In the genomic region with DNA sequence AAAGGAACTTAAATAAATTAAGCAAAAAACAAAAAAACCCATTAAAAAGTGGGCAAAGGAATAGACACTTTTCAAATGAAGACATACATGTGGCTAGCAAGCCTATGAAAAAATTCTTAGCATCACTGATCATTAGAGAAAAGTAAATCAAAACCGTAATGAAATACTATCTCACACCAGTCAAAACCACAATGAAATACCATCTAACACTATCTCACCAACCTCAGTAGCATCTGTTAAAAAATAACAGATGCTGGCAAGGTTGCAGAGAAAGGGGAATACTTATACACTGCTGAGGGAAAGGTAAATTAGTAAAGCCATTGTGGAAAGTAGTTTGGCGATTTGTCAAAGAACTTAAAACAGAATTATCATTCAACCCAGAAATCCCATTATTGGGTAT, we compare ENCODE assay signal across 23 cellular contexts.
DNase-seq lines count a peak whose midpoint lies in the region; ATAC-seq and TF ChIP-seq lines count a peak whose summit lies in the region.
"Had no signal": no experiment of that assay in that cellular context is flagged by ENCODE, and none has a peak within 500 bp of the region (broad histone marks: within the 10 kb centered on the region; RNA-seq: fewer than 3 reads in every experiment).

No MANE protein-coding gene starts in this region.

- no peak overlapping the region for H3K4me2 ChIP-seq in osteoblast (ENCODE audit: insufficient read depth, low read length)
- H3K4me2 ChIP-seq: BLaER1 had no signal

- DNase-seq in NCI-H2171 (lab: John Stamatoyannopoulos, UW) = peak; percentile 34
- peak; percentile 56 for DNase-seq in glomerular visceral epithelial cell (ENCODE audit: extremely low spot score)
- DNase-seq in myocyte (ENCODE audit: low read depth) = peak; percentile 51
- DNase-seq in osteoblast (ENCODE audit: insufficient read length, low spot score, missing footprints) = no peak
- no peak for DNase-seq in superior temporal gyrus (ENCODE audit: extremely low spot score)
- DNase-seq: 8988T; ACHN; BE2C; C1 segment of cervical spinal cord; CD4-positive, alpha-beta memory T cell; CD4-positive, CD25-positive, alpha-beta regulatory T cell; CD8-positive, alpha-beta memory T cell; COR-L47; DMS 273 treated with DMSO at 0.1 percent for 48 hours; DMS153; DMS53; DMS79; DND-41; EL; GDM1 had no signal

- no peak for TF ChIP-seq CTCF in osteoblast (IDR thresholded peaks at IDR 0.05; ENCODE audit: extremely low read depth, low read depth, low read length)

- H4K20me1 ChIP-seq in osteoblast (ENCODE audit: insufficient read depth, low read length) = no peaks in the 10 kb centered on the region
- H4K20me1 ChIP-seq: BLaER1 had no signal

- H2AFZ ChIP-seq in osteoblast (ENCODE audit: low read length) = no peak overlapping the region

- H3K27ac ChIP-seq in osteoblast (ENCODE audit: low read depth, low read length) = no peak overlapping the region
- H3K27ac ChIP-seq: BLaER1 had no signal

- H3K4me3 ChIP-seq in osteoblast (ENCODE audit: insufficient read depth, low read length) = no peak overlapping the region
- H3K4me3 ChIP-seq: BLaER1, GM12878 had no signal

- ATAC-seq in GM18858 (IDR thresholded peaks at IDR 0.05; ENCODE audit: unreplicated experiment) = no peak
- ATAC-seq: GM12878 had no signal

- H3K9me3 ChIP-seq in osteoblast (ENCODE audit: low read depth, low read length) = no peaks in the 10 kb centered on the region
- H3K9me3 ChIP-seq: BE2C had no signal

- H3K27me3 ChIP-seq in osteoblast (ENCODE audit: insufficient read depth, low read length) = no peaks in the 10 kb centered on the region
- H3K27me3 ChIP-seq: BE2C, BLaER1 had no signal

- no peaks in the 10 kb centered on the region for H3K4me1 ChIP-seq in osteoblast (ENCODE audit: insufficient read depth, low read length)
- H3K4me1 ChIP-seq: BE2C had no signal

- H3K79me2 ChIP-seq in osteoblast (ENCODE audit: insufficient read depth, low read length) = no peaks in the 10 kb centered on the region

- H3K36me3 ChIP-seq in osteoblast (ENCODE audit: insufficient read depth, low read length) = no peaks in the 10 kb centered on the region
- H3K36me3 ChIP-seq: BE2C, BLaER1 had no signal

Comparison
In these comparisons a context has a peak if more than half of its experiments do, and no peak if none do; other contexts are left out.
1. DNase-seq: peak in NCI-H2171 (single experiment), glomerular visceral epithelial cell (single experiment) and myocyte (single experiment); none in osteoblast (single experiment) and superior temporal gyrus (single experiment).